In genomic region chr14:76920572-76921175, GRCh38 we compare ENCODE assay signal across 8 cellular contexts.
DNase-seq lines count a peak whose midpoint lies in the region; ATAC-seq, FAIRE-seq and TF ChIP-seq lines count a peak whose summit lies in the region.

No MANE protein-coding gene starts in this region.

- peak overlapping the region; percentile 86 for H3K9ac ChIP-seq in astrocyte (ENCODE audit: low read length)

- peaks cover 29% of the 10 kb centered on the region for H3K4me1 ChIP-seq in CD4-positive, CD25-positive, alpha-beta regulatory T cell (ENCODE audit: control insufficient read depth, insufficient read depth, low read length, poor library complexity, severe bottlenecking)
- peaks cover 59% of the 10 kb centered on the region for H3K4me1 ChIP-seq in astrocyte (ENCODE audit: insufficient read depth, low read length)

- no peak for DNase-seq in CD4-positive, CD25-positive, alpha-beta regulatory T cell
- DNase-seq in NCI-H1436 treated with DMSO at 0.1 percent for 48 hours (lab: John Stamatoyannopoulos, UW) (peak; percentile 70), astrocyte (ENCODE audit: low read depth) (peak; percentile 16), naive B cell (no peak), substantia nigra (lab: John Stamatoyannopoulos, UW) (no peak), OCI-M2 (lab: John Stamatoyannopoulos, UW; ENCODE audit: unreplicated experiment) (no peak)
- no peak for DNase-seq in activated naive CD4-positive, alpha-beta T cell treated with anti-CD3 and anti-CD28 coated beads, Interleukin-2, amount 10 ng/mL, durations not matched to agents 7 days and 5 days

- CTCF ChIA-PET in activated naive CD4-positive, alpha-beta T cell treated with anti-CD3 and anti-CD28 coated beads, Interleukin-2, amount 10 ng/mL, durations not matched to agents 7 days and 5 days (lab: Charles Lee): interaction anchor here (0.9 to 15.5 kb wide), 7 partner anchors 10 to 147 kb away, joined by 3 to 273 read pairs (median 17); no protein-coding TSS in a partner anchor

- peak overlapping the region; percentile 54 for H2AFZ ChIP-seq in astrocyte (ENCODE audit: low read depth, low read length)

- no peak for ATAC-seq in CD4-positive, CD25-positive, alpha-beta regulatory T cell (ENCODE audit: low read depth in 2 of 2)
- no peak for ATAC-seq in naive B cell (ENCODE audit: low read depth in 2 of 2)
- no peak for ATAC-seq in GM18858 (IDR thresholded peaks at IDR 0.05; ENCODE audit: unreplicated experiment)

- no peak for FAIRE-seq in astrocyte (lab: Jason Lieb, UNC)

- no peak overlapping the region for H3K4me3 ChIP-seq in CD4-positive, CD25-positive, alpha-beta regulatory T cell (ENCODE audit: low read depth, low read length)
- peak overlapping the region; percentile 9 for H3K4me3 ChIP-seq in astrocyte (ENCODE audit: insufficient read depth, low read depth, low read length)

- no peak for TF ChIP-seq CTCF in astrocyte (IDR thresholded peaks at IDR 0.05; ENCODE audit: insufficient read depth, low read depth, low read length)

- peak overlapping the region in 2 of 3 donors; percentile 44 to 79 for H3K27ac Mint-ChIP-seq in CD4-positive, CD25-positive, alpha-beta regulatory T cell
- H3K27ac Mint-ChIP-seq in astrocyte (ENCODE audit: unreplicated experiment): peak overlapping the region; percentile 93
- H3K27ac Mint-ChIP-seq in naive B cell: peak overlapping the region in 5 of 6 donors; percentile 65 to 90 (median 76)
- no peak overlapping the region for H3K27ac Mint-ChIP-seq in activated naive CD4-positive, alpha-beta T cell treated with anti-CD3 and anti-CD28 coated beads, Interleukin-2, amount 10 ng/mL, durations not matched to agents 7 days and 5 days

- H3K9me3 Mint-ChIP-seq in CD4-positive, CD25-positive, alpha-beta regulatory T cell: no peaks in the 10 kb centered on the region
- H3K9me3 Mint-ChIP-seq in astrocyte (ENCODE audit: unreplicated experiment) (peaks cover 2% of the 10 kb centered on the region), naive B cell (no peaks in the 10 kb centered on the region)
- H3K9me3 Mint-ChIP-seq in activated naive CD4-positive, alpha-beta T cell treated with anti-CD3 and anti-CD28 coated beads, Interleukin-2, amount 10 ng/mL, durations not matched to agents 7 days and 5 days: no peaks in the 10 kb centered on the region

- no peaks in the 10 kb centered on the region for H3K79me2 ChIP-seq in astrocyte (ENCODE audit: insufficient read depth, low read length)

- H3K36me3 Mint-ChIP-seq in CD4-positive, CD25-positive, alpha-beta regulatory T cell: no peaks in the 10 kb centered on the region
- H3K36me3 Mint-ChIP-seq in astrocyte (ENCODE audit: low read depth, unreplicated experiment): no peaks in the 10 kb centered on the region
- no peaks in the 10 kb centered on the region for H3K36me3 Mint-ChIP-seq in naive B cell
- H3K36me3 Mint-ChIP-seq in activated naive CD4-positive, alpha-beta T cell treated with anti-CD3 and anti-CD28 coated beads, Interleukin-2, amount 10 ng/mL, durations not matched to agents 7 days and 5 days: no peaks in the 10 kb centered on the region

- no peaks in the 10 kb centered on the region for H3K27me3 Mint-ChIP-seq in CD4-positive, CD25-positive, alpha-beta regulatory T cell
- H3K27me3 Mint-ChIP-seq in astrocyte (ENCODE audit: low read depth, unreplicated experiment) (no peaks in the 10 kb centered on the region), naive B cell (peaks cover 25 to 64% (median 43%) of the 10 kb centered on the region in 3 donors)
- H3K27me3 Mint-ChIP-seq in activated naive CD4-positive, alpha-beta T cell treated with anti-CD3 and anti-CD28 coated beads, Interleukin-2, amount 10 ng/mL, durations not matched to agents 7 days and 5 days: peaks cover 27% of the 10 kb centered on the region

- H3K4me1 Mint-ChIP-seq in CD4-positive, CD25-positive, alpha-beta regulatory T cell: peaks cover 5 to 61% (median 18%) of the 10 kb centered on the region in 4 donors
- H3K4me1 Mint-ChIP-seq in astrocyte (ENCODE audit: low read depth, unreplicated experiment) (peaks cover 82% of the 10 kb centered on the region), naive B cell (peaks cover 28 to 35% (median 31%) of the 10 kb centered on the region in 3 donors)
- H3K4me1 Mint-ChIP-seq in activated naive CD4-positive, alpha-beta T cell treated with anti-CD3 and anti-CD28 coated beads, Interleukin-2, amount 10 ng/mL, durations not matched to agents 7 days and 5 days: peaks cover 83% of the 10 kb centered on the region

- no peak overlapping the region for H3K27ac ChIP-seq in CD4-positive, CD25-positive, alpha-beta regulatory T cell (ENCODE audit: insufficient read depth, low read length, poor library complexity, severe bottlenecking)
- H3K27ac ChIP-seq in astrocyte (ENCODE audit: low read depth, low read length) (peak overlapping the region; percentile 98), substantia nigra (ENCODE audit: low read depth, low read length, poor library complexity, severe bottlenecking) (no peak overlapping the region)

- no peaks in the 10 kb centered on the region for H3K27me3 ChIP-seq in CD4-positive, CD25-positive, alpha-beta regulatory T cell (ENCODE audit: control insufficient read depth, insufficient read depth, low read length)
- H3K27me3 ChIP-seq in astrocyte (ENCODE audit: insufficient read depth, low read length): no peaks in the 10 kb centered on the region

- H3K36me3 ChIP-seq in CD4-positive, CD25-positive, alpha-beta regulatory T cell (ENCODE audit: control insufficient read depth, insufficient read depth, low read length): no peaks in the 10 kb centered on the region
- H3K36me3 ChIP-seq in astrocyte (ENCODE audit: insufficient read depth, low read length): no peaks in the 10 kb centered on the region

- H4K20me1 ChIP-seq in astrocyte (ENCODE audit: insufficient read depth, low read length): no peaks in the 10 kb centered on the region

- peak overlapping the region; percentile 78 for H3K4me2 ChIP-seq in astrocyte (ENCODE audit: low read length)

- H3K9me3 ChIP-seq in CD4-positive, CD25-positive, alpha-beta regulatory T cell (ENCODE audit: control insufficient read depth in 2 of 2, low read length in 2 of 2): no peaks in the 10 kb centered on the region
- H3K9me3 ChIP-seq in astrocyte (ENCODE audit: insufficient read depth, low read depth, low read length): no peaks in the 10 kb centered on the region

- peak overlapping the region in 1 of 4 donors; percentile 46 for H3K4me3 Mint-ChIP-seq in CD4-positive, CD25-positive, alpha-beta regulatory T cell
- H3K4me3 Mint-ChIP-seq in astrocyte (ENCODE audit: unreplicated experiment) (peak overlapping the region; percentile 3), naive B cell (peak overlapping the region in 1 of 8 donors; percentile 65)
- H3K4me3 Mint-ChIP-seq in activated naive CD4-positive, alpha-beta T cell treated with anti-CD3 and anti-CD28 coated beads, Interleukin-2, amount 10 ng/mL, durations not matched to agents 7 days and 5 days: no peak overlapping the region

Comparison
In these comparisons a context has a peak if more than half of its experiments do, and no peak if none do; other contexts are left out.
1. DNase-seq: peak in NCI-H1436 treated with DMSO at 0.1 percent for 48 hours (single experiment) and astrocyte (single experiment); none in CD4-positive, CD25-positive, alpha-beta regulatory T cell (0 of 3), naive B cell (single experiment), activated naive CD4-positive, alpha-beta T cell treated with anti-CD3 and anti-CD28 coated beads, Interleukin-2, amount 10 ng/mL, durations not matched to agents 7 days and 5 days (single experiment), substantia nigra (0 of 49) and OCI-M2 (single experiment).